In the genomic region with DNA sequence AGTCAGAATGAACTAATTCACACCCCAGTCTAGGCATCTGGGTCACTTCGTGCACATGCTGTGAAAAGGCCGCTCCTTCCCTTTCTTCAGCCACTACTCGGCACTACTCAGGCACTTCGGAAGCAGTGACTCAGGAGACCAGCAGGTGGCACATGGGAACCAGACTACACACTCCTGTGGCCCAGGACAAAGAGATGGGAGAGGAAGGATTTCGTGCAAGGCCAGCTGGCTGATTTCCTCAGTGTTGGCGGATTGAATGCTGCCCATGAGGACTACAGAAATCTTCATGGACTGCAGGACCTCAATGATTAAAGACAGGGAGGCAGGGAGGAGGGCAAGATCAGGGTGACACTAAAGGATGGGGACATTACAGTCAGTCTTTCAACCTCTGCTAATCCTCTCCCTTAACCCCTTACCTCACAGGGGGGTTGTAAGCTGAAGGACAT, we compare ENCODE assay signal across 8 cellular contexts.
A peak's percentile ranks its signal among the peaks of the same experiment; 100 is the strongest.
DNase-seq lines count a peak whose midpoint lies in the region; ATAC-seq and TF ChIP-seq lines count a peak whose summit lies in the region.

No MANE protein-coding gene starts in this region.

- intact Hi-C loops in PC-3 (cut with micrococcal nuclease) = loop anchor here (1.0 to 2.0 kb wide), 3 partner anchors 563 to 940 kb away; no protein-coding TSS in a partner anchor
- intact Hi-C loops in transverse colon (cut with DNase I; ENCODE audit: low total_unique reads) = loop anchor here (2.0 to 10.0 kb wide), 2 partner anchors 235 to 309 kb away; a partner anchor contains a TSS

- BruUV-seq in PC-3 (replicated peaks; lab: Mats Ljungman, UMichigan) = no TSS peak

- POLR2A ChIA-PET in PC-3 (lab: Charles Lee; ENCODE audit: unreplicated experiment) = no interaction called here

- WGBS in transverse colon (ENCODE audit: low coverage in 1 of 2), 2 donors = 6 to 10% methylated on average over 2 to 6 of the region's 6 CpGs

- peak; percentile 58 for ATAC-seq in GM21825 (IDR thresholded peaks at IDR 0.05; ENCODE audit: unreplicated experiment)
- ATAC-seq in PC-3 = peak; percentile 99
- peak; percentile 89 to 92 for ATAC-seq in activated T-cell treated with anti-CD3 and anti-CD28 coated beads, Interleukin-2, amount 50 U/mL, for 72 hours (replicated peaks in 1 of 2)

- H3K4me3 ChIP-seq in Karpas-422 (ENCODE audit: low read length) = no peak overlapping the region
- no peak overlapping the region for H3K4me3 ChIP-seq in PC-3 (ENCODE audit: low read length)
- H3K4me3 ChIP-seq in fibroblast of pulmonary artery (replicated peaks; ENCODE audit: low read depth, low read length) = no peak overlapping the region
- H3K4me3 ChIP-seq in neural progenitor cell = no peak overlapping the region
- no peak overlapping the region for H3K4me3 ChIP-seq in transverse colon

- no peaks in the 10 kb centered on the region for H3K79me2 ChIP-seq in Karpas-422 (ENCODE audit: low read length)
- H3K79me2 ChIP-seq in PC-3 (ENCODE audit: low read length) = no peaks in the 10 kb centered on the region
- no peaks in the 10 kb centered on the region for H3K79me2 ChIP-seq in neural progenitor cell (ENCODE audit: low read depth)

- H3K27me3 ChIP-seq in Karpas-422 (ENCODE audit: low read length) = no peaks in the 10 kb centered on the region
- H3K27me3 ChIP-seq in PC-3 (ENCODE audit: low read length) = 0 out of 2 replicates have a peak, but pooled peaks cover 3% of the 10 kb centered on the region
- no peaks in the 10 kb centered on the region for H3K27me3 ChIP-seq in neural progenitor cell
- no peaks in the 10 kb centered on the region for H3K27me3 ChIP-seq in transverse colon

- H3K27ac ChIP-seq in Karpas-422 (ENCODE audit: low read length) = peak overlapping the region; percentile 73
- H3K27ac ChIP-seq in PC-3 (ENCODE audit: low read length) = no peak overlapping the region
- H3K27ac ChIP-seq in neural progenitor cell = no peak overlapping the region
- no peak overlapping the region for H3K27ac ChIP-seq in transverse colon

- H3K4me1 ChIP-seq in Karpas-422 (ENCODE audit: low read length) (peaks cover 53% of the 10 kb centered on the region), PC-3 (ENCODE audit: insufficient read depth, low read length) (no peaks in the 10 kb centered on the region), neural progenitor cell (peaks cover 11% of the 10 kb centered on the region), transverse colon (no peaks in the 10 kb centered on the region)

- peak overlapping the region; percentile 76 for H2AFZ ChIP-seq in Karpas-422 (ENCODE audit: low read length)
- no peak overlapping the region for H2AFZ ChIP-seq in PC-3 (ENCODE audit: low read length)
- H2AFZ ChIP-seq in neural progenitor cell (replicated peaks) = peak overlapping the region; percentile 74

- no peak overlapping the region for H3K27ac Mint-ChIP-seq in activated T-cell treated with anti-CD3 and anti-CD28 coated beads, Interleukin-2, amount 50 U/mL, for 72 hours
- no peak overlapping the region for H3K27ac Mint-ChIP-seq in neural progenitor cell

- H3K27me3 Mint-ChIP-seq in activated T-cell treated with anti-CD3 and anti-CD28 coated beads, Interleukin-2, amount 50 U/mL, for 72 hours (ENCODE audit: low read depth) = no peaks in the 10 kb centered on the region
- peaks cover 7% of the 10 kb centered on the region for H3K27me3 Mint-ChIP-seq in neural progenitor cell (ENCODE audit: insufficient read depth, low read depth)

- H3K9me3 ChIP-seq in Karpas-422 (ENCODE audit: low read length) (no peaks in the 10 kb centered on the region), PC-3 (ENCODE audit: low read length) (no peaks in the 10 kb centered on the region), neural progenitor cell (ENCODE audit: low read depth) (no peaks in the 10 kb centered on the region), transverse colon (no peaks in the 10 kb centered on the region)

- TF ChIP-seq CTCF in PC-3 (conservative IDR thresholded peaks at IDR 0.05; ENCODE audit: low read depth, low read length) (peak; percentile 79), fibroblast of pulmonary artery (IDR thresholded peaks at IDR 0.05; ENCODE audit: low read length, missing control alignments) (no peak), neural progenitor cell (IDR thresholded peaks at IDR 0.05) (peak; percentile 95), transverse colon (IDR thresholded peaks at IDR 0.05) (peak; percentile 71 to 93 (median 80))

- CTCF ChIA-PET in PC-3 (lab: Charles Lee) = interaction anchor here (0.5 kb wide), 1 partner anchor 913 kb away, joined by 3 read pairs; no protein-coding TSS in a partner anchor

- DNase-seq in ELF-1 (ENCODE audit: low read depth, low spot score) = peak; percentile 91
- DNase-seq in Karpas-422 = peak; percentile 90
- DNase-seq in PC-3 = peak; percentile 75
- DNase-seq in activated T-cell treated with anti-CD3 and anti-CD28 coated beads, Interleukin-2, amount 50 U/mL, for 72 hours = peak; percentile 51 to 59
- peak; percentile 89 for DNase-seq in fibroblast of pulmonary artery (ENCODE audit: low read depth)
- peak; percentile 92 for DNase-seq in neural progenitor cell (ENCODE audit: low spot score)
- peak; percentile 86 for DNase-seq in transverse colon

- TF ChIP-seq POLR2A in transverse colon (IDR thresholded peaks at IDR 0.05) = no peak

- H3K4me2 ChIP-seq in Karpas-422 (ENCODE audit: low read depth, low read length, poor library complexity, severe bottlenecking) (peak overlapping the region; percentile 38), PC-3 (ENCODE audit: low read length) (no peak overlapping the region), neural progenitor cell (no peak overlapping the region)

- no peaks in the 10 kb centered on the region for H3K36me3 ChIP-seq in Karpas-422 (ENCODE audit: insufficient read depth, low read length)
- no peaks in the 10 kb centered on the region for H3K36me3 ChIP-seq in PC-3 (ENCODE audit: low read depth, low read length)
- H3K36me3 ChIP-seq in neural progenitor cell = no peaks in the 10 kb centered on the region
- no peaks in the 10 kb centered on the region for H3K36me3 ChIP-seq in transverse colon

- no peak for TF ChIP-seq EP300 in transverse colon (IDR thresholded peaks at IDR 0.05; ENCODE audit: low read depth)

- in situ Hi-C loops in transverse colon (cut with MboI; ENCODE audit: low pct_ligation_motif_present in 1 of 4, low pct_unique_long_range_greater_than_20kb in 1 of 4, low sequenced_read_pairs in 3 of 4) = loop anchor here (5.0 to 25.0 kb wide), 6 partner anchors 305 to 935 kb away; no protein-coding TSS in a partner anchor

- H3K36me3 Mint-ChIP-seq in activated T-cell treated with anti-CD3 and anti-CD28 coated beads, Interleukin-2, amount 50 U/mL, for 72 hours (ENCODE audit: insufficient read depth in 2 of 2) = no peaks in the 10 kb centered on the region
- H3K36me3 Mint-ChIP-seq in neural progenitor cell = no peaks in the 10 kb centered on the region

- H3K9me3 Mint-ChIP-seq in activated T-cell treated with anti-CD3 and anti-CD28 coated beads, Interleukin-2, amount 50 U/mL, for 72 hours = no peaks in the 10 kb centered on the region
- H3K9me3 Mint-ChIP-seq in neural progenitor cell = no peaks in the 10 kb centered on the region

- H3F3A ChIP-seq in PC-3 (ENCODE audit: low read length, unreplicated experiment) = no peaks in the 10 kb centered on the region
- no peaks in the 10 kb centered on the region for H3F3A ChIP-seq in neural progenitor cell (ENCODE audit: low read depth)

- H4K20me1 ChIP-seq in Karpas-422 (ENCODE audit: insufficient read depth, low read depth, low read length) = no peaks in the 10 kb centered on the region
- no peaks in the 10 kb centered on the region for H4K20me1 ChIP-seq in PC-3 (ENCODE audit: low read length)
- H4K20me1 ChIP-seq in neural progenitor cell (ENCODE audit: low read depth) = no peaks in the 10 kb centered on the region

- H3K4me1 Mint-ChIP-seq in activated T-cell treated with anti-CD3 and anti-CD28 coated beads, Interleukin-2, amount 50 U/mL, for 72 hours (ENCODE audit: low read depth) = peaks cover 8% of the 10 kb centered on the region
- H3K4me1 Mint-ChIP-seq in neural progenitor cell = peaks cover 20% of the 10 kb centered on the region

- H3K9ac ChIP-seq in Karpas-422 (ENCODE audit: low read length) (peak overlapping the region; percentile 42), PC-3 (ENCODE audit: low read length) (no peak overlapping the region), neural progenitor cell (no peak overlapping the region)

- H3K9me2 ChIP-seq in Karpas-422 (replicated peaks; ENCODE audit: insufficient read depth, low read length) = no peaks in the 10 kb centered on the region
- H3K9me2 ChIP-seq in PC-3 (replicated peaks; ENCODE audit: low read length) = no peaks in the 10 kb centered on the region

- H3K4me3 Mint-ChIP-seq in activated T-cell treated with anti-CD3 and anti-CD28 coated beads, Interleukin-2, amount 50 U/mL, for 72 hours = no peak overlapping the region
- H3K4me3 Mint-ChIP-seq in neural progenitor cell = no peak overlapping the region
